9 cellular contexts compared by ENCODE assay signal in genomic region chr5:80569086-80569960, GRCh38. TPM values are rescaled to one million over a fixed set of nuclear protein-coding genes. Genes with fewer than 3 reads are reported as not detected.
DNase-seq lines count a peak whose midpoint lies in the region; ATAC-seq, FAIRE-seq and TF ChIP-seq lines count a peak whose summit lies in the region.
"Had no signal": no experiment of that assay in that cellular context is flagged by ENCODE, and none has a peak within 500 bp of the region (broad histone marks: within the 10 kb centered on the region; RNA-seq: fewer than 3 reads in every experiment).

No MANE protein-coding gene starts in this region.

- H3K9me3 ChIP-seq in keratinocyte (ENCODE audit: control insufficient read depth, low read depth, low read length) (no peaks in the 10 kb centered on the region), testis (no peaks in the 10 kb centered on the region), tibial artery (no peaks in the 10 kb centered on the region)

- H3K4me2 ChIP-seq in keratinocyte (ENCODE audit: control insufficient read depth, extremely low read depth, insufficient read depth, low read depth, low read length): peak overlapping the region; percentile 68

- H3K79me2 ChIP-seq in keratinocyte (ENCODE audit: control insufficient read depth, insufficient read depth, low read length): no peaks in the 10 kb centered on the region

- peaks cover 48% of the 10 kb centered on the region for H3K27me3 ChIP-seq in keratinocyte (ENCODE audit: control insufficient read depth, extremely low read depth, insufficient read depth, low read length)
- H3K27me3 ChIP-seq in testis: no peaks in the 10 kb centered on the region
- peaks cover 0 to 47% of the 10 kb centered on the region in 2 donors for H3K27me3 ChIP-seq in tibial artery

- intact Hi-C loops in activated naive CD4-positive, alpha-beta T cell treated with anti-CD3 and anti-CD28 coated beads for 36 hours (cut with micrococcal nuclease): no loop called here
- intact Hi-C loops in testis (cut with DNase I; ENCODE audit: low total_unique reads) (no loop called here), tibial artery (cut with DNase I; ENCODE audit: low total_unique reads) (no loop called here)

- H3K27ac ChIP-seq in keratinocyte (ENCODE audit: control insufficient read depth, insufficient read depth, low read length) (no peak overlapping the region), testis (no peak overlapping the region), tibial artery (no peak overlapping the region)

- no peaks in the 10 kb centered on the region for H4K20me1 ChIP-seq in keratinocyte (ENCODE audit: control insufficient read depth, extremely low read depth, insufficient read depth, low read length)

- FAIRE-seq in keratinocyte (lab: Jason Lieb, UNC): no peak

- H3K4me1 Mint-ChIP-seq in activated naive CD4-positive, alpha-beta T cell treated with anti-CD3 and anti-CD28 coated beads for 36 hours (ENCODE audit: low read depth): peaks cover 5% of the 10 kb centered on the region
- peaks cover 3% of the 10 kb centered on the region for H3K4me1 Mint-ChIP-seq in activated naive CD8-positive, alpha-beta T cell treated with anti-CD3 and anti-CD28 coated beads for 36 hours

- H3K4me3 Mint-ChIP-seq in activated naive CD4-positive, alpha-beta T cell treated with anti-CD3 and anti-CD28 coated beads for 36 hours: peak overlapping the region; percentile 60
- H3K4me3 Mint-ChIP-seq in activated naive CD8-positive, alpha-beta T cell treated with anti-CD3 and anti-CD28 coated beads for 36 hours: no peak overlapping the region

- no peak for ATAC-seq in GM21786 (IDR thresholded peaks at IDR 0.05; ENCODE audit: unreplicated experiment)

- dilution Hi-C loops in keratinocyte (cut with MboI; ENCODE audit: extremely low pct_ligation_motif_present, low sequenced_read_pairs): no loop called here

- peaks cover 54% of the 10 kb centered on the region for H3K27me3 Mint-ChIP-seq in activated naive CD4-positive, alpha-beta T cell treated with anti-CD3 and anti-CD28 coated beads for 36 hours (ENCODE audit: low read depth)
- peaks cover 72% of the 10 kb centered on the region for H3K27me3 Mint-ChIP-seq in activated naive CD8-positive, alpha-beta T cell treated with anti-CD3 and anti-CD28 coated beads for 36 hours

- no peak overlapping the region for H2AFZ ChIP-seq in keratinocyte (ENCODE audit: control insufficient read depth, low read length)

- H3K9me1 ChIP-seq in keratinocyte (ENCODE audit: control insufficient read depth, extremely low read depth, insufficient read depth, low read length): no peaks in the 10 kb centered on the region

- TF ChIP-seq CTCF in keratinocyte (optimal IDR thresholded peaks at IDR 0.05 in 1 of 3, IDR thresholded peaks at IDR 0.05 in 1 of 3, conservative IDR thresholded peaks at IDR 0.05 in 1 of 3; ENCODE audit: extremely low read depth in 1 of 3, insufficient read depth in 2 of 3, low read length in 3 of 3) (no peak), testis (IDR thresholded peaks at IDR 0.05) (no peak), tibial artery (IDR thresholded peaks at IDR 0.05) (no peak)

- 0 to 2% methylated on average over 11 to 44 of the region's 89 CpGs for WGBS in testis, 2 donors

- peaks cover 5% of the 10 kb centered on the region for H3K4me1 ChIP-seq in keratinocyte (ENCODE audit: control insufficient read depth, extremely low read depth, insufficient read depth, low read length)
- peaks cover 9% of the 10 kb centered on the region for H3K4me1 ChIP-seq in testis
- H3K4me1 ChIP-seq in tibial artery: peaks cover 0 to 17% (median 16%) of the 10 kb centered on the region in 4 donors

- H3K9ac ChIP-seq in keratinocyte (ENCODE audit: control insufficient read depth, extremely low read depth, insufficient read depth, low read length): no peak overlapping the region

- CTCF ChIA-PET in activated naive CD4-positive, alpha-beta T cell treated with anti-CD3 and anti-CD28 coated beads for 36 hours (lab: Charles Lee): no interaction called here

- no peaks in the 10 kb centered on the region for H3K36me3 Mint-ChIP-seq in activated naive CD4-positive, alpha-beta T cell treated with anti-CD3 and anti-CD28 coated beads for 36 hours (ENCODE audit: low read depth)
- no peaks in the 10 kb centered on the region for H3K36me3 Mint-ChIP-seq in activated naive CD8-positive, alpha-beta T cell treated with anti-CD3 and anti-CD28 coated beads for 36 hours

- no peaks in the 10 kb centered on the region for H3K36me3 ChIP-seq in keratinocyte (ENCODE audit: control insufficient read depth in 2 of 2, extremely low read depth in 1 of 2, insufficient read depth in 2 of 2, low read length in 2 of 2)
- H3K36me3 ChIP-seq in testis (ENCODE audit: low read depth, missing control alignments): no peaks in the 10 kb centered on the region
- no peaks in the 10 kb centered on the region for H3K36me3 ChIP-seq in tibial artery

- H3K4me3 ChIP-seq in keratinocyte (ENCODE audit: control insufficient read depth in 2 of 3, extremely low read depth in 1 of 3, insufficient read depth in 2 of 3, low read depth in 1 of 3, low read length in 3 of 3) (peak overlapping the region; percentile 16 to 51 (median 41)), testis (peak overlapping the region; percentile 26 to 49), tibial artery (peak overlapping the region in 1 of 2 donors; percentile 37)

- no peak overlapping the region for H3K27ac Mint-ChIP-seq in activated naive CD4-positive, alpha-beta T cell treated with anti-CD3 and anti-CD28 coated beads for 36 hours
- H3K27ac Mint-ChIP-seq in activated naive CD8-positive, alpha-beta T cell treated with anti-CD3 and anti-CD28 coated beads for 36 hours: no peak overlapping the region
- H3K27ac Mint-ChIP-seq: stimulated activated naive CD8-positive, alpha-beta T cell treated with anti-CD3 and anti-CD28 coated beads, Interleukin-15, Interleukin-2, amounts not matched to agents 100 ng/mL and 50 ng/mL, for 24 hours had no signal

- DNase-seq in activated naive CD4-positive, alpha-beta T cell treated with anti-CD3 and anti-CD28 coated beads for 36 hours: no peak
- no peak for DNase-seq in activated naive CD4-positive, alpha-beta T cell (lab: John Stamatoyannopoulos, UW)
- DNase-seq in activated naive CD8-positive, alpha-beta T cell treated with anti-CD3 and anti-CD28 coated beads for 36 hours: peak; percentile 7
- DNase-seq in keratinocyte (ENCODE audit: low read depth, low spot score): no peak
- no peak for DNase-seq in testis
- DNase-seq in GF-D8 (lab: John Stamatoyannopoulos, UW): no peak
- no peak for DNase-seq in tibial artery

- H3K9me3 Mint-ChIP-seq in activated naive CD4-positive, alpha-beta T cell treated with anti-CD3 and anti-CD28 coated beads for 36 hours: no peaks in the 10 kb centered on the region
- H3K9me3 Mint-ChIP-seq in activated naive CD8-positive, alpha-beta T cell treated with anti-CD3 and anti-CD28 coated beads for 36 hours: no peaks in the 10 kb centered on the region
- H3K9me3 Mint-ChIP-seq: stimulated activated naive CD8-positive, alpha-beta T cell treated with anti-CD3 and anti-CD28 coated beads, Interleukin-15, Interleukin-2, amounts not matched to agents 100 ng/mL and 50 ng/mL, for 24 hours had no signal

- no peak for TF ChIP-seq POLR2A in testis (IDR thresholded peaks at IDR 0.05)

RNA-seq across cellular contexts. Expression of gene ANKRD34B, which starts 0.8 kb away (rescaled TPM):
- total RNA-seq in activated naive CD4-positive, alpha-beta T cell treated with anti-CD3 and anti-CD28 coated beads for 36 hours: under 1 TPM in 1 of 2 experiments, not detected in 1; 0.10 TPM
- not detected for total RNA-seq in activated naive CD8-positive, alpha-beta T cell treated with anti-CD3 and anti-CD28 coated beads for 36 hours
- polyA plus RNA-seq in keratinocyte (0.01 TPM in 1 of 3 replicates, not detected in the others), testis (ENCODE audit: insufficient read depth, low read depth, low replicate concordance) (0.34 TPM)
- not detected for polyA plus RNA-seq in keratinocyte (2011; ENCODE audit: low read depth)
- polyA plus RNA-seq in keratinocyte (2011; cell fraction: cytosol; rRNA removed): not detected in 2 replicates
- polyA plus RNA-seq in keratinocyte (2011; cell fraction: nucleus; rRNA removed): not detected in 2 replicates
- not detected in 2 replicates for polyA plus RNA-seq in keratinocyte (2012; ENCODE audit: low replicate concordance)
- polyA minus RNA-seq in keratinocyte: not detected in 3 replicates
- not detected for polyA minus RNA-seq in keratinocyte (2011; cell fraction: cytosol; rRNA and poly(A)+ RNA removed)
- polyA minus RNA-seq in keratinocyte (2011; cell fraction: nucleus; rRNA and poly(A)+ RNA removed): not detected in 2 replicates
- total RNA-seq in testis: under 1 TPM; 0.12 to 0.16 TPM
